ENCODE assay signal across 24 cellular contexts in the genomic region with DNA sequence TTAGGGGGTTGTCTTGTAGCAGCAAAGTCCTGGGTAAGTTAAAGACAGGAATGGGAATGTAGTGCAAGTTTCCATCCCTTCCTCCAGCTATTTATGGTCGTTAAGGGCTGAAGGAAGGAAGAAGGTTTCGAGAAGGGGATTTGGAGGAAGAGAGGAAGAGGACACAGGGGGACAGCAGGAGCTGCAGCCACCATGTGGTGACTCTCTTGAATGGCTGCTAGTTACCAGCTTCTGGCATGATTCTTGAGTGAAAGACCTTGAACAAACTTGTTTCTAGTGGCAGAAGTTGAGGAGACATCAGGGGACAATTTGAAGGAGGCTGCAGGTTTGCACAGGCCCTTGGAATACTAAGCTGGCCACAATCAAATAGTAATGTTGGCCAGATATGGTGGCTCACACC.
DNase-seq lines count a peak whose midpoint lies in the region; TF ChIP-seq lines count a peak whose summit lies in the region.
"Had no signal": no experiment of that assay in that cellular context is flagged by ENCODE, and none has a peak within 500 bp of the region (broad histone marks: within the 10 kb centered on the region; RNA-seq: fewer than 3 reads in every experiment).

No MANE protein-coding gene starts in this region.

- in situ Hi-C loops in SK-MEL-5 (cut with HindIII; ENCODE audit: low pct_unique_long_range_greater_than_20kb, low sequenced_read_pairs): no loop called here
- in situ Hi-C loops in GM13976 (cut with MboI; ENCODE audit: low sequenced_read_pairs, unreplicated experiment): no loop called here

- peaks cover 1% of the 10 kb centered on the region for H3K4me1 Mint-ChIP-seq in progenitor cell of endocrine pancreas (ENCODE audit: low read depth)
- no peaks in the 10 kb centered on the region for H3K4me1 Mint-ChIP-seq in activated T-cell treated with anti-CD3 and anti-CD28 coated beads, Interleukin-2, amount 50 U/mL, for 24 hours (ENCODE audit: low read depth)
- H3K4me1 Mint-ChIP-seq: activated naive CD4-positive, alpha-beta T cell treated with anti-CD3 and anti-CD28 coated beads, Interleukin-2, amount 50 U/mL, for 24 hours; activated T-helper 17 cell treated with anti-CD3 and anti-CD28 coated beads, Interleukin-2, amount 50 U/mL, for 72 hours; B cell; neural crest cell had no signal

- peak; percentile 23 for DNase-seq in HuH-7 (ENCODE audit: low spot score)
- peak; percentile 8 for DNase-seq in SK-MEL-5 (ENCODE audit: low read depth, low spot score)
- DNase-seq in progenitor cell of endocrine pancreas (ENCODE audit: low spot score, unreplicated experiment): no peak
- DNase-seq in NCI-H2081 (lab: John Stamatoyannopoulos, UW): no peak
- DNase-seq in activated T-cell treated with anti-CD3 and anti-CD28 coated beads, Interleukin-2, amount 50 U/mL, for 24 hours: no peak
- DNase-seq in GM13976 (ENCODE audit: low spot score): no peak
- DNase-seq: activated CD4-positive, alpha-beta T cell treated with anti-CD3 and anti-CD28 coated beads, Interleukin-2, amount 50 U/mL, for 48 hours; activated CD4-positive, CD25-positive, alpha-beta regulatory T cell; activated CD8-positive, alpha-beta memory T cell treated with anti-CD3 and anti-CD28 coated beads, Interleukin-2, amount 50 U/mL, for 4 hours; anterior cingulate cortex; dermis blood vessel endothelial cell; Kasumi-1; kidney glomerular epithelial cell; lower lobe of right lung; mucosa of descending colon; NCI-H1694; NCI-H524 treated with DMSO at 0.1 percent for 48 hours; posterior cingulate gyrus had no signal

- H3K4me3 Mint-ChIP-seq in progenitor cell of endocrine pancreas (ENCODE audit: low read depth): no peak overlapping the region
- no peak overlapping the region for H3K4me3 Mint-ChIP-seq in activated T-cell treated with anti-CD3 and anti-CD28 coated beads, Interleukin-2, amount 50 U/mL, for 24 hours
- H3K4me3 Mint-ChIP-seq: activated naive CD4-positive, alpha-beta T cell treated with anti-CD3 and anti-CD28 coated beads, Interleukin-2, amount 50 U/mL, for 24 hours; activated T-helper 17 cell treated with anti-CD3 and anti-CD28 coated beads, Interleukin-2, amount 50 U/mL, for 72 hours; B cell; neural crest cell; stimulated activated naive CD8-positive, alpha-beta T cell treated with anti-CD3 and anti-CD28 coated beads, Interleukin-15, Interleukin-2, amounts not matched to agents 100 ng/mL and 50 ng/mL, for 24 hours had no signal

- no peaks in the 10 kb centered on the region for H3K9me3 Mint-ChIP-seq in progenitor cell of endocrine pancreas (ENCODE audit: low read depth)
- no peaks in the 10 kb centered on the region for H3K9me3 Mint-ChIP-seq in activated T-cell treated with anti-CD3 and anti-CD28 coated beads, Interleukin-2, amount 50 U/mL, for 24 hours
- H3K9me3 Mint-ChIP-seq: activated naive CD4-positive, alpha-beta T cell treated with anti-CD3 and anti-CD28 coated beads, Interleukin-2, amount 50 U/mL, for 24 hours; activated T-helper 17 cell treated with anti-CD3 and anti-CD28 coated beads, Interleukin-2, amount 50 U/mL, for 72 hours; neural crest cell; stimulated activated naive CD8-positive, alpha-beta T cell treated with anti-CD3 and anti-CD28 coated beads, Interleukin-15, Interleukin-2, amounts not matched to agents 100 ng/mL and 50 ng/mL, for 24 hours had no signal

- H3K27ac Mint-ChIP-seq in progenitor cell of endocrine pancreas: no peak overlapping the region
- no peak overlapping the region for H3K27ac Mint-ChIP-seq in activated T-cell treated with anti-CD3 and anti-CD28 coated beads, Interleukin-2, amount 50 U/mL, for 24 hours
- H3K27ac Mint-ChIP-seq: activated naive CD4-positive, alpha-beta T cell treated with anti-CD3 and anti-CD28 coated beads, Interleukin-2, amount 50 U/mL, for 24 hours; activated T-helper 17 cell treated with anti-CD3 and anti-CD28 coated beads, Interleukin-2, amount 50 U/mL, for 72 hours; B cell; stimulated activated naive CD8-positive, alpha-beta T cell treated with anti-CD3 and anti-CD28 coated beads, Interleukin-15, Interleukin-2, amounts not matched to agents 100 ng/mL and 50 ng/mL, for 24 hours had no signal

- no peaks in the 10 kb centered on the region for H3K36me3 Mint-ChIP-seq in progenitor cell of endocrine pancreas (ENCODE audit: insufficient read depth)
- no peaks in the 10 kb centered on the region for H3K36me3 Mint-ChIP-seq in activated T-cell treated with anti-CD3 and anti-CD28 coated beads, Interleukin-2, amount 50 U/mL, for 24 hours (ENCODE audit: low read depth)
- H3K36me3 Mint-ChIP-seq: activated naive CD4-positive, alpha-beta T cell treated with anti-CD3 and anti-CD28 coated beads, Interleukin-2, amount 50 U/mL, for 24 hours had no signal

- TF ChIP-seq CTCF in GM12873 (IDR thresholded peaks at IDR 0.05; ENCODE audit: insufficient read depth, low read depth, low read length, missing control alignments) (peak; percentile 48), progenitor cell of endocrine pancreas (IDR thresholded peaks at IDR 0.05; ENCODE audit: unreplicated experiment) (peak; percentile 21), GM13976 (IDR thresholded peaks at IDR 0.05; ENCODE audit: borderline replicate concordance, control extremely low read depth, extremely low read depth, insufficient read depth, missing control alignments) (no peak)

- peaks cover 2% of the 10 kb centered on the region for H3K27me3 Mint-ChIP-seq in progenitor cell of endocrine pancreas
- H3K27me3 Mint-ChIP-seq in activated T-cell treated with anti-CD3 and anti-CD28 coated beads, Interleukin-2, amount 50 U/mL, for 24 hours: peaks cover 47% of the 10 kb centered on the region

Comparison
In these comparisons a context has a peak if more than half of its experiments do, and no peak if none do; other contexts are left out.
1. DNase-seq: peak in HuH-7 (single experiment) and SK-MEL-5 (single experiment); none in progenitor cell of endocrine pancreas (single experiment), NCI-H2081 (0 of 2), activated T-cell treated with anti-CD3 and anti-CD28 coated beads, Interleukin-2, amount 50 U/mL, for 24 hours (single experiment) and GM13976 (single experiment).